10 cellular contexts compared by ENCODE assay signal in the genomic region with DNA sequence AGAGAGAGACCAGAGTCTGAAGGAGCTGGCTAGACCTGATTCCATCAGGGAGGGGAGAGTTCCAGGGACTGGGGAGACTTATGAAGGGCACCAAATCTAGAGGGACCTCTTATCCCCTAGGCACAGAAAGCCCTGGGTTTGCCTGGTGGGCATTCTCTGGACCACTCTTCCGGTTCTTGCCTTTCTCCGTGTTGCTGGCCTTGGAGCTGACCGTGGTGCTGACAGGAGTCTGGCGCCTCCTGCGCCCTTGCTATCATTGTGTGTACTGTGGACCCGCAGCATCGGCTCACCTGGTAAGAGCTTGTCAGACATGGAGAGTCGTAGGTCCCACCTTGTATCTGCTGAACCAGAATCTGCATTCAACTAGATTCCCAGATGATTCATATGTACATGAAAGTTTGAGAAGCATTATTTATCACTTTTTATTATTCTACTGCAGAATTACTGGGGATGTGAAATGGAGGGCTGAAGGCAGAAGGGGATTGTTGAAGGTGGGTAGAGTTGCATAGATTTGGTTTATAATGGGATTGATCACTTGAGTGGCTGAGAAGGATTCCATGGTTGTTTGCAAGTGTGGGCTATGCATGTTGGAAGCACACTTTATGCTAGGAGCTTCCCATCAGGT. TPM values are rescaled to one million over a fixed set of nuclear protein-coding genes. Genes with fewer than 3 reads are reported as not detected.
DNase-seq lines count a peak whose midpoint lies in the region; ATAC-seq and TF ChIP-seq lines count a peak whose summit lies in the region.
"Had no signal": no experiment of that assay in that cellular context is flagged by ENCODE, and none has a peak within 500 bp of the region (broad histone marks: within the 10 kb centered on the region; RNA-seq: fewer than 3 reads in every experiment).

No MANE protein-coding gene starts in this region.

- no peak overlapping the region for H3K27ac ChIP-seq in smooth muscle cell (ENCODE audit: low read depth)
- H3K27ac ChIP-seq: pancreas, tibial artery had no signal

- WGBS in smooth muscle cell (ENCODE audit: low lambda C conversion rate) = 28% methylated on average over 8 of the region's 8 CpGs

- no peak overlapping the region for H3K27ac Mint-ChIP-seq in activated CD4-positive, alpha-beta T cell treated with anti-CD3 and anti-CD28 coated beads for 36 hours

- no peaks in the 10 kb centered on the region for H3K9me3 ChIP-seq in smooth muscle cell (replicated peaks; ENCODE audit: low read depth)
- H3K9me3 ChIP-seq: pancreas, tibial artery had no signal

- H3K9ac ChIP-seq in smooth muscle cell (ENCODE audit: low read depth) = no peak overlapping the region

- POLR2A ChIA-PET in activated CD4-positive, alpha-beta T cell treated with anti-CD3 and anti-CD28 coated beads for 36 hours (lab: Charles Lee) = no interaction called here

- H3K4me1 Mint-ChIP-seq in activated CD4-positive, alpha-beta T cell treated with anti-CD3 and anti-CD28 coated beads for 36 hours = no peaks in the 10 kb centered on the region

- H3K4me3 Mint-ChIP-seq in activated CD4-positive, alpha-beta T cell treated with anti-CD3 and anti-CD28 coated beads for 36 hours = no peak overlapping the region

- ATAC-seq in activated CD4-positive, alpha-beta T cell treated with anti-CD3 and anti-CD28 coated beads for 36 hours = no peak
- no peak for ATAC-seq in GM21381 (IDR thresholded peaks at IDR 0.05; ENCODE audit: unreplicated experiment)

- H3K4me3 ChIP-seq in smooth muscle cell = no peak overlapping the region
- H3K4me3 ChIP-seq: pancreas, tibial artery had no signal

- H3K4me1 ChIP-seq in smooth muscle cell (ENCODE audit: low read depth) = peaks cover 7% of the 10 kb centered on the region
- H3K4me1 ChIP-seq: pancreas, tibial artery had no signal

- intact Hi-C loops in activated CD4-positive, alpha-beta T cell treated with anti-CD3 and anti-CD28 coated beads for 36 hours (cut with DNase I, micrococcal nuclease) = no loop called here

- no peak for TF ChIP-seq POLR2A in erythroblast (IDR thresholded peaks at IDR 0.05; ENCODE audit: low read length)

- H3K36me3 ChIP-seq in smooth muscle cell (ENCODE audit: low read depth) = no peaks in the 10 kb centered on the region
- H3K36me3 ChIP-seq: pancreas, tibial artery had no signal

- H3K36me3 Mint-ChIP-seq in activated CD4-positive, alpha-beta T cell treated with anti-CD3 and anti-CD28 coated beads for 36 hours (ENCODE audit: low read depth) = no peaks in the 10 kb centered on the region

- no peaks in the 10 kb centered on the region for H3K79me2 ChIP-seq in smooth muscle cell (ENCODE audit: low read depth)

- peak; percentile 55 for DNase-seq in activated CD4-positive, alpha-beta T cell treated with anti-CD3 and anti-CD28 coated beads for 36 hours
- no peak for DNase-seq in activated CD4-positive, alpha-beta T cell treated with anti-CD3 and anti-CD28 coated beads for 4 hours
- DNase-seq in RPMI8226 (peak; percentile 31), erythroblast (lab: John Stamatoyannopoulos, UW) (peak; percentile 13 to 17), smooth muscle cell (lab: John Stamatoyannopoulos, UW; ENCODE audit: unreplicated experiment) (peak; percentile 4), cerebellum (ENCODE audit: low spot score) (no peak), NCI-H1436 treated with DMSO at 0.1 percent for 48 hours (lab: John Stamatoyannopoulos, UW) (no peak)
- DNase-seq: tibial artery had no signal

- no peak overlapping the region for H3K4me2 ChIP-seq in smooth muscle cell

- no peaks in the 10 kb centered on the region for H3K9me3 Mint-ChIP-seq in activated CD4-positive, alpha-beta T cell treated with anti-CD3 and anti-CD28 coated beads for 36 hours (ENCODE audit: low read depth)

- no peak for TF ChIP-seq CTCF in smooth muscle cell (IDR thresholded peaks at IDR 0.05; ENCODE audit: borderline replicate concordance, insufficient read depth, poor library complexity, severe bottlenecking)

- no peak overlapping the region for H2AFZ ChIP-seq in smooth muscle cell (ENCODE audit: low read depth)

- no peaks in the 10 kb centered on the region for H3F3A ChIP-seq in smooth muscle cell (ENCODE audit: low read depth)

- H3K27me3 Mint-ChIP-seq in activated CD4-positive, alpha-beta T cell treated with anti-CD3 and anti-CD28 coated beads for 36 hours = peaks cover 18% of the 10 kb centered on the region

- CTCF ChIA-PET in activated CD4-positive, alpha-beta T cell treated with anti-CD3 and anti-CD28 coated beads for 36 hours (lab: Charles Lee) = interaction anchor here (0.5 to 0.7 kb wide), 2 partner anchors 36 to 250 kb away, joined by 3 to 4 read pairs; no protein-coding TSS in a partner anchor

- H4K20me1 ChIP-seq in smooth muscle cell (ENCODE audit: low read depth) = no peaks in the 10 kb centered on the region

- H3K27me3 ChIP-seq in smooth muscle cell (ENCODE audit: low read depth) = peaks cover 25% of the 10 kb centered on the region
- H3K27me3 ChIP-seq: pancreas, tibial artery had no signal

RNA-seq across cellular contexts. Expression of a gene that starts 4.3 kb away (rescaled TPM):
- total RNA-seq in activated CD4-positive, alpha-beta T cell treated with anti-CD3 and anti-CD28 coated beads for 36 hours = not detected
- total RNA-seq in smooth muscle cell (not detected in 2 replicates), cerebellum (0.54 TPM)
- not detected in 2 replicates for polyA plus RNA-seq in smooth muscle cell

RNA-seq across cellular contexts. Expression of a gene that starts 58.6 kb away (rescaled TPM):
- 100 to 1,000 TPM in 1 of 2 experiments, 10 to 100 TPM in 1; 94.6 to 111 TPM for total RNA-seq in activated CD4-positive, alpha-beta T cell treated with anti-CD3 and anti-CD28 coated beads for 36 hours
- total RNA-seq in smooth muscle cell (12.3 and 19.5 TPM in 2 replicates), cerebellum (8.0 TPM)
- polyA plus RNA-seq in smooth muscle cell = 7.9 and 8.6 TPM in 2 replicates

Comparison
In these comparisons a context has a peak if more than half of its experiments do, and no peak if none do; other contexts are left out.
1. DNase-seq: peak in activated CD4-positive, alpha-beta T cell treated with anti-CD3 and anti-CD28 coated beads for 36 hours (single experiment), RPMI8226 (single experiment), erythroblast (2 of 2) and smooth muscle cell (single experiment); none in activated CD4-positive, alpha-beta T cell treated with anti-CD3 and anti-CD28 coated beads for 4 hours (0 of 2), cerebellum (single experiment) and NCI-H1436 treated with DMSO at 0.1 percent for 48 hours (single experiment).